In genomic region chr6:44138717-44139350, GRCh38 we compare ENCODE assay signal across 19 cellular contexts. TPM values are rescaled to one million over a fixed set of nuclear protein-coding genes. Genes with fewer than 3 reads are reported as not detected.
"Had no signal": no experiment of that assay in that cellular context is flagged by ENCODE, and none has a peak within 500 bp of the region (broad histone marks: within the 10 kb centered on the region; RNA-seq: fewer than 3 reads in every experiment).

No MANE protein-coding gene starts in this region.

- H3K4me1 Mint-ChIP-seq: activated CD4-positive, alpha-beta memory T cell treated with anti-CD3 and anti-CD28 coated beads, Interleukin-2, amount 10 ng/mL, durations not matched to agents 7 days and 5 days; activated CD4-positive, alpha-beta T cell treated with anti-CD3 and anti-CD28 coated beads for 36 hours; activated naive CD4-positive, alpha-beta T cell treated with anti-CD3 and anti-CD28 coated beads, Interleukin-2, amount 10 ng/mL, durations not matched to agents 7 days and 5 days had no signal

- FAIRE-seq: astrocyte, small intestine had no signal

- H3K27ac Mint-ChIP-seq: activated CD4-positive, alpha-beta memory T cell treated with anti-CD3 and anti-CD28 coated beads, Interleukin-2, amount 10 ng/mL, durations not matched to agents 7 days and 5 days; activated CD4-positive, alpha-beta T cell treated with anti-CD3 and anti-CD28 coated beads for 36 hours; activated naive CD4-positive, alpha-beta T cell treated with anti-CD3 and anti-CD28 coated beads, Interleukin-2, amount 10 ng/mL, durations not matched to agents 7 days and 5 days; activated T-cell treated with anti-CD3 and anti-CD28 coated beads, Interleukin-2, amount 50 U/mL, for 24 hours; natural killer cell; progenitor cell of endocrine pancreas had no signal

- H3K4me3 ChIP-seq: left ventricle myocardium inferior, stomach, testis, upper lobe of right lung had no signal

- H3K27me3 Mint-ChIP-seq: activated CD4-positive, alpha-beta memory T cell treated with anti-CD3 and anti-CD28 coated beads, Interleukin-2, amount 10 ng/mL, durations not matched to agents 7 days and 5 days; activated CD4-positive, alpha-beta T cell treated with anti-CD3 and anti-CD28 coated beads for 36 hours; activated naive CD4-positive, alpha-beta T cell treated with anti-CD3 and anti-CD28 coated beads, Interleukin-2, amount 10 ng/mL, durations not matched to agents 7 days and 5 days; activated T-cell treated with anti-CD3 and anti-CD28 coated beads, Interleukin-2, amount 50 U/mL, for 24 hours; progenitor cell of endocrine pancreas had no signal

- H3K9me3 Mint-ChIP-seq: activated CD4-positive, alpha-beta memory T cell treated with anti-CD3 and anti-CD28 coated beads, Interleukin-2, amount 10 ng/mL, durations not matched to agents 7 days and 5 days; activated naive CD4-positive, alpha-beta T cell treated with anti-CD3 and anti-CD28 coated beads, Interleukin-2, amount 10 ng/mL, durations not matched to agents 7 days and 5 days; activated T-cell treated with anti-CD3 and anti-CD28 coated beads, Interleukin-2, amount 50 U/mL, for 24 hours; natural killer cell had no signal

- H3K4me1 ChIP-seq: testis, upper lobe of right lung had no signal

- DNase-seq: activated CD4-positive, alpha-beta memory T cell treated with anti-CD3 and anti-CD28 coated beads, Interleukin-2, amount 10 ng/mL, durations not matched to agents 7 days and 5 days; activated CD4-positive, alpha-beta T cell treated with anti-CD3 and anti-CD28 coated beads for 36 hours; activated naive CD4-positive, alpha-beta T cell treated with anti-CD3 and anti-CD28 coated beads, Interleukin-2, amount 10 ng/mL, durations not matched to agents 7 days and 5 days; activated T-cell treated with anti-CD3 and anti-CD28 coated beads, Interleukin-2, amount 50 U/mL, for 24 hours; erythroblast; hippocampal formation; left ventricle myocardium inferior; natural killer cell; nucleus accumbens; right cardiac atrium; small intestine; stomach; T-helper 9 cell; testis; upper lobe of right lung; WERI-Rb-1 had no signal

- H3K36me3 Mint-ChIP-seq: natural killer cell had no signal

- ATAC-seq: activated CD4-positive, alpha-beta T cell treated with anti-CD3 and anti-CD28 coated beads for 36 hours; natural killer cell; right cardiac atrium; upper lobe of right lung had no signal

- H3K9me3 ChIP-seq: left ventricle myocardium inferior, stomach, testis, upper lobe of right lung had no signal

- H3K27me3 ChIP-seq: stomach, testis, upper lobe of right lung had no signal

- H3K27ac ChIP-seq: left ventricle myocardium inferior, stomach, testis, upper lobe of right lung, WERI-Rb-1 had no signal

- H3K4me3 Mint-ChIP-seq: activated CD4-positive, alpha-beta memory T cell treated with anti-CD3 and anti-CD28 coated beads, Interleukin-2, amount 10 ng/mL, durations not matched to agents 7 days and 5 days; activated CD4-positive, alpha-beta T cell treated with anti-CD3 and anti-CD28 coated beads for 36 hours; activated naive CD4-positive, alpha-beta T cell treated with anti-CD3 and anti-CD28 coated beads, Interleukin-2, amount 10 ng/mL, durations not matched to agents 7 days and 5 days; activated T-cell treated with anti-CD3 and anti-CD28 coated beads, Interleukin-2, amount 50 U/mL, for 24 hours; natural killer cell had no signal

RNA-seq across cellular contexts. Expression of gene CAPN11, which starts 19.8 kb away (rescaled TPM):
- total RNA-seq: astrocyte, kidney epithelial cell, natural killer cell, progenitor cell of endocrine pancreas had no signal
